11 cellular contexts compared by ENCODE assay signal in genomic region chr4:156195914-156196313, GRCh38.
DNase-seq lines count a peak whose midpoint lies in the region; ATAC-seq and FAIRE-seq lines count a peak whose summit lies in the region.
"Had no signal": no experiment of that assay in that cellular context is flagged by ENCODE, and none has a peak within 500 bp of the region (broad histone marks: within the 10 kb centered on the region; RNA-seq: fewer than 3 reads in every experiment).

No MANE protein-coding gene starts in this region.

- ATAC-seq in GM18861 (IDR thresholded peaks at IDR 0.05; ENCODE audit: unreplicated experiment), result peak; percentile 96
- ATAC-seq in GM21515 (IDR thresholded peaks at IDR 0.05; ENCODE audit: unreplicated experiment), result peak; percentile 90
- peak; percentile 92 for ATAC-seq in HG03066 (IDR thresholded peaks at IDR 0.05; ENCODE audit: low read depth, unreplicated experiment)
- ATAC-seq in left lobe of liver, result no peak
- ATAC-seq in effector memory CD8-positive, alpha-beta T cell (replicated peaks), result no peak
- ATAC-seq: GM23338 had no signal

- H3K4me3 Mint-ChIP-seq in effector memory CD8-positive, alpha-beta T cell, result no peak overlapping the region
- H3K4me3 Mint-ChIP-seq: GM23338 had no signal

- peaks cover 4 to 18% of the 10 kb centered on the region in 2 donors for H3K9me3 Mint-ChIP-seq in effector memory CD8-positive, alpha-beta T cell
- H3K9me3 Mint-ChIP-seq: GM23338 had no signal

- H3K4me1 Mint-ChIP-seq in effector memory CD8-positive, alpha-beta T cell (ENCODE audit: low read depth in 2 of 2), result no peaks in the 10 kb centered on the region

- no peak for FAIRE-seq in frontal cortex (lab: Jason Lieb, UNC)

- H3K36me3 Mint-ChIP-seq in effector memory CD8-positive, alpha-beta T cell (ENCODE audit: insufficient read depth), result no peaks in the 10 kb centered on the region

- peak; percentile 17 for DNase-seq in OCI-M1 (lab: John Stamatoyannopoulos, UW)
- no peak for DNase-seq in frontal cortex (ENCODE audit: low spot score in 2 of 2)
- DNase-seq in left lobe of liver (ENCODE audit: low spot score), result no peak
- no peak for DNase-seq in superior temporal gyrus (ENCODE audit: extremely low spot score)
- DNase-seq in effector memory CD8-positive, alpha-beta T cell, result no peak
- DNase-seq: NCI-H82; stimulated activated CD4-positive, alpha-beta T cell treated with anti-CD3 and anti-CD28 coated beads, Interleukin-2, amount 100 ng/mL, for 24 hours had no signal

- H3K27me3 Mint-ChIP-seq in effector memory CD8-positive, alpha-beta T cell, result no peaks in the 10 kb centered on the region

- H3K27ac Mint-ChIP-seq in effector memory CD8-positive, alpha-beta T cell, result no peak overlapping the region
- H3K27ac Mint-ChIP-seq: GM23338 had no signal

Comparison
In these comparisons a context has a peak if more than half of its experiments do, and no peak if none do; other contexts are left out.
1. ATAC-seq: peak in GM18861 (single experiment), GM21515 (single experiment) and HG03066 (single experiment); none in left lobe of liver (single experiment) and effector memory CD8-positive, alpha-beta T cell (single experiment).